1 cellular context compared by ENCODE assay signal in the genomic region with DNA sequence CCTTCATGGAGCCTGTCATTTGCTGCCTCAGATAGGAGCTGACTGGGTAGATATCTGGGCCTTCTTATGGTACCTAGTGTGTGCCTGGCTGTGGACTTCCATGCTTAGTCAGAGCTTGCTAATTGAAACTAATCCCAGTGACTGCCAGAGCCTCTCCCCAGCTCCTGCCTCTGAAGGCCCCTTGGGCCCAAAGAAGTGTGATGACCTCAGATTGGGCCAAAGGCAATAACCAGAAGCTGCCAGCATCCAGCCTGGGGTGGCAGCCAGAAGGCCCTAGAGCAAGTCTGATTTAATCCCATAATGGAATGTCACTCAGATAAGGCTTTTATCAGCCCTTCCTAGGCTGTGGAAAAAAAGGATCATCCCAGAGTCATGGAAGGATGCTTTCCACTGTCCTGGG.
TF ChIP-seq lines count a peak whose summit lies in the region.

No MANE protein-coding gene starts in this region.

TF ChIP-seq in HCT116, 20 proteins besides CTCF, POLR2A, EP300 and RAD21 (continued from another document):
- TF ChIP-seq, protein P1, sequence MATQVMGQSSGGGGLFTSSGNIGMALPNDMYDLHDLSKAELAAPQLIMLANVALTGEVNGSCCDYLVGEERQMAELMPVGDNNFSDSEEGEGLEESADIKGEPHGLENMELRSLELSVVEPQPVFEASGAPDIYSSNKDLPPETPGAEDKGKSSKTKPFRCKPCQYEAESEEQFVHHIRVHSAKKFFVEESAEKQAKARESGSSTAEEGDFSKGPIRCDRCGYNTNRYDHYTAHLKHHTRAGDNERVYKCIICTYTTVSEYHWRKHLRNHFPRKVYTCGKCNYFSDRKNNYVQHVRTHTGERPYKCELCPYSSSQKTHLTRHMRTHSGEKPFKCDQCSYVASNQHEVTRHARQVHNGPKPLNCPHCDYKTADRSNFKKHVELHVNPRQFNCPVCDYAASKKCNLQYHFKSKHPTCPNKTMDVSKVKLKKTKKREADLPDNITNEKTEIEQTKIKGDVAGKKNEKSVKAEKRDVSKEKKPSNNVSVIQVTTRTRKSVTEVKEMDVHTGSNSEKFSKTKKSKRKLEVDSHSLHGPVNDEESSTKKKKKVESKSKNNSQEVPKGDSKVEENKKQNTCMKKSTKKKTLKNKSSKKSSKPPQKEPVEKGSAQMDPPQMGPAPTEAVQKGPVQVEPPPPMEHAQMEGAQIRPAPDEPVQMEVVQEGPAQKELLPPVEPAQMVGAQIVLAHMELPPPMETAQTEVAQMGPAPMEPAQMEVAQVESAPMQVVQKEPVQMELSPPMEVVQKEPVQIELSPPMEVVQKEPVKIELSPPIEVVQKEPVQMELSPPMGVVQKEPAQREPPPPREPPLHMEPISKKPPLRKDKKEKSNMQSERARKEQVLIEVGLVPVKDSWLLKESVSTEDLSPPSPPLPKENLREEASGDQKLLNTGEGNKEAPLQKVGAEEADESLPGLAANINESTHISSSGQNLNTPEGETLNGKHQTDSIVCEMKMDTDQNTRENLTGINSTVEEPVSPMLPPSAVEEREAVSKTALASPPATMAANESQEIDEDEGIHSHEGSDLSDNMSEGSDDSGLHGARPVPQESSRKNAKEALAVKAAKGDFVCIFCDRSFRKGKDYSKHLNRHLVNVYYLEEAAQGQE (IDR thresholded peaks at IDR 0.05; ENCODE audit: low read depth): no peak
- TF ChIP-seq POLR2AphosphoS5 (IDR thresholded peaks at IDR 0.05; ENCODE audit: low read depth, low read length) (no peak), ELF1 (IDR thresholded peaks at IDR 0.05; ENCODE audit: borderline replicate concordance, low read depth) (no peak), SIN3A (IDR thresholded peaks at IDR 0.05; ENCODE audit: low read depth) (no peak), EZH2 (IDR thresholded peaks at IDR 0.05) (no peak), ZNF274 (IDR thresholded peaks at IDR 0.05; ENCODE audit: low read depth, low read length) (no peak)
- TF ChIP-seq, protein P2, sequence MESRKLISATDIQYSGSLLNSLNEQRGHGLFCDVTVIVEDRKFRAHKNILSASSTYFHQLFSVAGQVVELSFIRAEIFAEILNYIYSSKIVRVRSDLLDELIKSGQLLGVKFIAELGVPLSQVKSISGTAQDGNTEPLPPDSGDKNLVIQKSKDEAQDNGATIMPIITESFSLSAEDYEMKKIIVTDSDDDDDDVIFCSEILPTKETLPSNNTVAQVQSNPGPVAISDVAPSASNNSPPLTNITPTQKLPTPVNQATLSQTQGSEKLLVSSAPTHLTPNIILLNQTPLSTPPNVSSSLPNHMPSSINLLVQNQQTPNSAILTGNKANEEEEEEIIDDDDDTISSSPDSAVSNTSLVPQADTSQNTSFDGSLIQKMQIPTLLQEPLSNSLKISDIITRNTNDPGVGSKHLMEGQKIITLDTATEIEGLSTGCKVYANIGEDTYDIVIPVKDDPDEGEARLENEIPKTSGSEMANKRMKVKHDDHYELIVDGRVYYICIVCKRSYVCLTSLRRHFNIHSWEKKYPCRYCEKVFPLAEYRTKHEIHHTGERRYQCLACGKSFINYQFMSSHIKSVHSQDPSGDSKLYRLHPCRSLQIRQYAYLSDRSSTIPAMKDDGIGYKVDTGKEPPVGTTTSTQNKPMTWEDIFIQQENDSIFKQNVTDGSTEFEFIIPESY (IDR thresholded peaks at IDR 0.05; ENCODE audit: extremely low read depth, insufficient replicate concordance, low read length): no peak
